15 cellular contexts compared by ENCODE assay signal in genomic region chr3:55549172-55549571, GRCh38.
DNase-seq lines count a peak whose midpoint lies in the region; ATAC-seq and TF ChIP-seq lines count a peak whose summit lies in the region.
"Had no signal": no experiment of that assay in that cellular context is flagged by ENCODE, and none has a peak within 500 bp of the region (broad histone marks: within the 10 kb centered on the region; RNA-seq: fewer than 3 reads in every experiment).

No MANE protein-coding gene starts in this region.

- H3K36me3 ChIP-seq in PC-3 (ENCODE audit: low read depth, low read length) (no peaks in the 10 kb centered on the region), fibroblast of lung (ENCODE audit: control insufficient read depth, insufficient read depth, low read length) (no peaks in the 10 kb centered on the region), osteoblast (ENCODE audit: insufficient read depth, low read length) (no peaks in the 10 kb centered on the region), mucosa of descending colon (ENCODE audit: low read depth) (no peaks in the 10 kb centered on the region)
- H3K36me3 ChIP-seq: neutrophil had no signal

- H3K9me3 ChIP-seq in PC-3 (ENCODE audit: low read length) (no peaks in the 10 kb centered on the region), fibroblast of lung (ENCODE audit: control insufficient read depth, insufficient read depth, low read depth, low read length) (no peaks in the 10 kb centered on the region), osteoblast (ENCODE audit: low read depth, low read length) (no peaks in the 10 kb centered on the region), mucosa of descending colon (no peaks in the 10 kb centered on the region)
- H3K9me3 ChIP-seq: neutrophil had no signal

- no peaks in the 10 kb centered on the region for H3K36me3 Mint-ChIP-seq in stimulated activated memory B cell treated with anti-CD40 and anti-IgM and Interleukin-4, amounts not matched to agents 10 μg/mL and 1 μg/mL and 100 μg/mL, for 72 hours
- no peaks in the 10 kb centered on the region for H3K36me3 Mint-ChIP-seq in activated CD8-positive, alpha-beta T cell treated with anti-CD3 and anti-CD28 coated beads, Interleukin-2, amount 10 ng/mL, durations not matched to agents 7 days and 5 days (ENCODE audit: low read depth)

- BruUV-seq in PC-3 (replicated peaks; lab: Mats Ljungman, UMichigan) = no TSS peak

- H3K4me2 ChIP-seq in PC-3 (ENCODE audit: low read length) (no peak overlapping the region), fibroblast of lung (ENCODE audit: extremely low read depth, insufficient read depth, low read length) (no peak overlapping the region), osteoblast (ENCODE audit: insufficient read depth, low read length) (no peak overlapping the region)

- H3K79me2 ChIP-seq in PC-3 (ENCODE audit: low read length) (no peaks in the 10 kb centered on the region), fibroblast of lung (ENCODE audit: control insufficient read depth, insufficient read depth, low read length) (no peaks in the 10 kb centered on the region), osteoblast (ENCODE audit: insufficient read depth, low read length) (no peaks in the 10 kb centered on the region)

- intact Hi-C loops in PC-3 (cut with micrococcal nuclease) (loop anchor here (2.0 kb wide), 1 partner anchor 58 kb away; no protein-coding TSS in a partner anchor), mucosa of descending colon (cut with DNase I, micrococcal nuclease) (no loop called here)

- CTCF ChIA-PET in PC-3 (lab: Charles Lee) = interaction anchor here (0.6 to 0.7 kb wide), 5 partner anchors 58 to 309 kb away, joined by 3 to 10 read pairs (median 6); no protein-coding TSS in a partner anchor
- CTCF ChIA-PET in activated CD8-positive, alpha-beta T cell treated with anti-CD3 and anti-CD28 coated beads, Interleukin-2, amount 10 ng/mL, durations not matched to agents 7 days and 5 days (lab: Charles Lee) = no interaction called here

- H3K27me3 Mint-ChIP-seq in stimulated activated memory B cell treated with anti-CD40 and anti-IgM and Interleukin-4, amounts not matched to agents 10 μg/mL and 1 μg/mL and 100 μg/mL, for 72 hours = no peaks in the 10 kb centered on the region
- no peaks in the 10 kb centered on the region for H3K27me3 Mint-ChIP-seq in activated CD8-positive, alpha-beta T cell treated with anti-CD3 and anti-CD28 coated beads, Interleukin-2, amount 10 ng/mL, durations not matched to agents 7 days and 5 days (ENCODE audit: low read depth)

- no peak overlapping the region for H3K4me3 Mint-ChIP-seq in stimulated activated memory B cell treated with anti-CD40 and anti-IgM and Interleukin-4, amounts not matched to agents 10 μg/mL and 1 μg/mL and 100 μg/mL, for 72 hours
- no peak overlapping the region for H3K4me3 Mint-ChIP-seq in activated CD8-positive, alpha-beta T cell treated with anti-CD3 and anti-CD28 coated beads, Interleukin-2, amount 10 ng/mL, durations not matched to agents 7 days and 5 days

- no peaks in the 10 kb centered on the region for H3K4me1 Mint-ChIP-seq in stimulated activated memory B cell treated with anti-CD40 and anti-IgM and Interleukin-4, amounts not matched to agents 10 μg/mL and 1 μg/mL and 100 μg/mL, for 72 hours
- H3K4me1 Mint-ChIP-seq in activated CD8-positive, alpha-beta T cell treated with anti-CD3 and anti-CD28 coated beads, Interleukin-2, amount 10 ng/mL, durations not matched to agents 7 days and 5 days (ENCODE audit: low read depth) = no peaks in the 10 kb centered on the region

- H3K4me3 ChIP-seq in PC-3 (ENCODE audit: low read length) = no peak overlapping the region
- H3K4me3 ChIP-seq in fibroblast of lung (replicated peaks in 1 of 4; ENCODE audit: control extremely low read depth in 1 of 4, insufficient read depth in 1 of 4, low read depth in 3 of 4, low read length in 4 of 4) = no peak overlapping the region
- H3K4me3 ChIP-seq in osteoblast (ENCODE audit: insufficient read depth, low read length) = no peak overlapping the region
- H3K4me3 ChIP-seq in mucosa of descending colon = no peak overlapping the region

- H3K9me3 Mint-ChIP-seq in stimulated activated memory B cell treated with anti-CD40 and anti-IgM and Interleukin-4, amounts not matched to agents 10 μg/mL and 1 μg/mL and 100 μg/mL, for 72 hours = peaks cover 3% of the 10 kb centered on the region
- no peaks in the 10 kb centered on the region for H3K9me3 Mint-ChIP-seq in activated CD8-positive, alpha-beta T cell treated with anti-CD3 and anti-CD28 coated beads, Interleukin-2, amount 10 ng/mL, durations not matched to agents 7 days and 5 days (ENCODE audit: insufficient read depth)

- DNase-seq in GM03348 (ENCODE audit: low spot score) (peak; percentile 74), PC-3 (peak; percentile 29), fibroblast of lung (ENCODE audit: low read depth in 2 of 2) (peak in 1 of 2 donors; percentile 24), osteoblast (ENCODE audit: insufficient read length, low spot score, missing footprints) (no peak), mucosa of descending colon (no peak)
- DNase-seq in activated CD8-positive, alpha-beta T cell treated with anti-CD3 and anti-CD28 coated beads, Interleukin-2, amount 10 ng/mL, durations not matched to agents 7 days and 5 days = no peak
- DNase-seq: activated CD4-positive, alpha-beta T cell treated with anti-CD3 and anti-CD28 coated beads, Interleukin-2, amount 50 U/mL, for 48 hours; Calu3; effector CD4-positive, alpha-beta T cell; hippocampal formation; KG1; stimulated activated CD4-positive, alpha-beta T cell treated with anti-CD3 and anti-CD28 coated beads, Interleukin-12 subunit alpha, Interleukin-12 subunit beta, amount 100 ng/mL, for 4 hours; substantia nigra had no signal

- H4K20me1 ChIP-seq in PC-3 (ENCODE audit: low read length) = no peaks in the 10 kb centered on the region
- H4K20me1 ChIP-seq in fibroblast of lung (ENCODE audit: control insufficient read depth, extremely low read depth, insufficient read depth, low read length) = no peaks in the 10 kb centered on the region
- no peaks in the 10 kb centered on the region for H4K20me1 ChIP-seq in osteoblast (ENCODE audit: insufficient read depth, low read length)

- H3K27me3 ChIP-seq in PC-3 (ENCODE audit: low read length) (no peaks in the 10 kb centered on the region), fibroblast of lung (ENCODE audit: control insufficient read depth, insufficient read depth, low read length) (no peaks in the 10 kb centered on the region), osteoblast (ENCODE audit: insufficient read depth, low read length) (peaks cover 4% of the 10 kb centered on the region)
- H3K27me3 ChIP-seq: neutrophil had no signal

- no peaks in the 10 kb centered on the region for H3K9me2 ChIP-seq in PC-3 (replicated peaks; ENCODE audit: low read length)

- H3F3A ChIP-seq in PC-3 (ENCODE audit: low read length, unreplicated experiment) = no peaks in the 10 kb centered on the region

- peaks cover 2% of the 10 kb centered on the region; the same call in 1 of the 2 replicates for H3K4me1 ChIP-seq in PC-3 (ENCODE audit: insufficient read depth, low read length)
- no peaks in the 10 kb centered on the region for H3K4me1 ChIP-seq in fibroblast of lung (ENCODE audit: control insufficient read depth, extremely low read depth, insufficient read depth, low read length)
- H3K4me1 ChIP-seq in osteoblast (ENCODE audit: insufficient read depth, low read length) = no peaks in the 10 kb centered on the region
- no peaks in the 10 kb centered on the region for H3K4me1 ChIP-seq in mucosa of descending colon (ENCODE audit: low read depth)

- H3K9ac ChIP-seq in PC-3 (ENCODE audit: low read length) = no peak overlapping the region
- no peak overlapping the region for H3K9ac ChIP-seq in fibroblast of lung (ENCODE audit: insufficient read depth, low read length)

- POLR2A ChIA-PET in PC-3 (lab: Charles Lee; ENCODE audit: unreplicated experiment) = interaction anchor here (0.6 kb wide), 1 partner anchor 54 kb away, joined by 5 read pairs; no protein-coding TSS in a partner anchor
- POLR2A ChIA-PET in activated CD8-positive, alpha-beta T cell treated with anti-CD3 and anti-CD28 coated beads, Interleukin-2, amount 10 ng/mL, durations not matched to agents 7 days and 5 days (lab: Charles Lee) = interaction anchor here (0.5 kb wide), 1 partner anchor 371 kb away, joined by 3 read pairs; no protein-coding TSS in a partner anchor

- ATAC-seq in PC-3 (peak; percentile 76), mucosa of descending colon (no peak)
- no peak for ATAC-seq in stimulated activated memory B cell treated with anti-CD40 and anti-IgM and Interleukin-4, amounts not matched to agents 10 μg/mL and 1 μg/mL and 100 μg/mL, for 72 hours
- no peak for ATAC-seq in activated CD8-positive, alpha-beta T cell treated with anti-CD3 and anti-CD28 coated beads, Interleukin-2, amount 10 ng/mL, durations not matched to agents 7 days and 5 days

- H3K27ac Mint-ChIP-seq in stimulated activated memory B cell treated with anti-CD40 and anti-IgM and Interleukin-4, amounts not matched to agents 10 μg/mL and 1 μg/mL and 100 μg/mL, for 72 hours = no peak overlapping the region
- no peak overlapping the region for H3K27ac Mint-ChIP-seq in activated CD8-positive, alpha-beta T cell treated with anti-CD3 and anti-CD28 coated beads, Interleukin-2, amount 10 ng/mL, durations not matched to agents 7 days and 5 days

- peak; percentile 36; the same call in 1 of the 2 replicates for TF ChIP-seq CTCF in PC-3 (conservative IDR thresholded peaks at IDR 0.05; ENCODE audit: low read depth, low read length)
- TF ChIP-seq CTCF in fibroblast of lung (conservative IDR thresholded peaks at IDR 0.05 in 1 of 2, IDR thresholded peaks at IDR 0.05 in 1 of 2; ENCODE audit: low read depth in 1 of 2, low read length in 2 of 2) = peak; percentile 28 to 36
- TF ChIP-seq CTCF in osteoblast (IDR thresholded peaks at IDR 0.05; ENCODE audit: extremely low read depth, low read depth, low read length) = peak; percentile 30
- TF ChIP-seq CTCF in mucosa of descending colon (IDR thresholded peaks at IDR 0.05) = no peak

- H2AFZ ChIP-seq in PC-3 (ENCODE audit: low read length) = no peak overlapping the region
- no peak overlapping the region for H2AFZ ChIP-seq in fibroblast of lung (ENCODE audit: low read length)
- H2AFZ ChIP-seq in osteoblast (ENCODE audit: low read length) = no peak overlapping the region

- H3K27ac ChIP-seq in PC-3 (ENCODE audit: low read length) (no peak overlapping the region), fibroblast of lung (ENCODE audit: insufficient read depth, low read length) (no peak overlapping the region), osteoblast (ENCODE audit: low read depth, low read length) (no peak overlapping the region)
- H3K27ac ChIP-seq: neutrophil had no signal

Comparison
In these comparisons a context has a peak if more than half of its experiments do, and no peak if none do; other contexts are left out.
1. DNase-seq: peak in GM03348 (single experiment) and PC-3 (single experiment); none in osteoblast (single experiment), activated CD8-positive, alpha-beta T cell treated with anti-CD3 and anti-CD28 coated beads, Interleukin-2, amount 10 ng/mL, durations not matched to agents 7 days and 5 days (single experiment) and mucosa of descending colon (0 of 3).